15 cellular contexts compared by ENCODE assay signal in the genomic region with DNA sequence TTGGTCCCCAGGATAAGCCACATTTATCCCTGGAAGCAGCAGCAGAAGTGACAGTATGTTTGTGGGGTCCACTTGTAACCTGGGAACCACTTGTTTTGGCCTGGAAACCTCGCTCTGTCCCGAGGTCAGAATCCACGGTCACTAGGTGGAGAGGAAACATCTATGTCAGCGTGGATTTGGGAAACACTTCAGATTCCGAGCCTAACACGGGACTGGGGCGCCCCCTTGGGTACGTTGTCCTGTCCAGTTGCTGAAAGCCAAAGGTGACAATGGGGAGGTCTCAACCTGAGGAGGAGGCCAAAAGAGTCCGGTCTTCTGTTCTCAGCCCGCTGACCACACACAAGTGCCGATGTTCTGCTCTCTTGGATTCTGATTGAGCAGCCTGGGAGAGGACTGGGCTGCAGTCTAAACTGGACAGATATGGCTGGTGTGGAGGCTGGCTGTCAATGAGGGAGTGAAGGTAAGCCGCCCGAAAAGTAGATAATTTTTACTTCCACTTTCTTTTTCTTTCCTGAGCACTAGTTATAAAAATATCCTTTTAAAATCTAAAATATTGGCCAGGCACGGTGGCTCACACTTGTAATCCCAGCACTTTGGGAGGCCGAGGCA. TPM values are rescaled to one million over a fixed set of nuclear protein-coding genes. Genes with fewer than 3 reads are reported as not detected.
DNase-seq lines count a peak whose midpoint lies in the region; ATAC-seq and TF ChIP-seq lines count a peak whose summit lies in the region.
"Had no signal": no experiment of that assay in that cellular context is flagged by ENCODE, and none has a peak within 500 bp of the region (broad histone marks: within the 10 kb centered on the region; RNA-seq: fewer than 3 reads in every experiment).

No MANE protein-coding gene starts in this region.

- H3K4me1 ChIP-seq in osteoblast (ENCODE audit: insufficient read depth, low read length): no peaks in the 10 kb centered on the region

- no peaks in the 10 kb centered on the region for H3K9me3 Mint-ChIP-seq in activated CD8-positive, alpha-beta T cell treated with anti-CD3 and anti-CD28 coated beads for 36 hours
- H3K9me3 Mint-ChIP-seq: activated T-helper 2 cell treated with anti-CD3 and anti-CD28 coated beads, Interferon-gamma antibody, Interleukin-2, Interleukin-4, amounts not matched to agents 10 μg/mL and 5 μg/mL and 100 μg/mL, durations not matched to agents 14 hours and 24 hours and 36 hours; dendritic cell treated with granulocyte-macrophage colony-stimulating factor and Interleukin-4, amounts not matched to agents 40 ng/mL and 50 ng/mL, for 4 days; T-helper 2 cell treated with Interferon-gamma antibody and Interleukin-4, amounts not matched to agents 5 μg/mL and 100 μg/mL, for 36 hours had no signal

- DNase-seq in DMS53 (lab: John Stamatoyannopoulos, UW): peak; percentile 50
- DNase-seq in NCI-H146 (lab: John Stamatoyannopoulos, UW): peak; percentile 58
- peak in 3 of 10 donors; percentile 43 to 74 (median 54) for DNase-seq in dorsolateral prefrontal cortex
- DNase-seq in iPS-NIHi11 (ENCODE audit: low spot score): peak; percentile 42
- DNase-seq in T-helper 9 cell: no peak
- no peak for DNase-seq in HUDEP-2 (lab: John Stamatoyannopoulos, UW; ENCODE audit: unreplicated experiment in 76 of 76)
- DNase-seq in activated CD8-positive, alpha-beta T cell treated with anti-CD3 and anti-CD28 coated beads for 36 hours: no peak
- no peak for DNase-seq in osteoblast (ENCODE audit: insufficient read length, low spot score, missing footprints)
- DNase-seq: activated CD4-positive, alpha-beta memory T cell treated with anti-CD3 and anti-CD28 coated beads for 36 hours; NCI-H2029; NCI-H526 treated with DMSO at 0.1 percent for 48 hours had no signal

- no peak overlapping the region for H3K27ac ChIP-seq in dorsolateral prefrontal cortex
- H3K27ac ChIP-seq in osteoblast (ENCODE audit: low read depth, low read length): no peak overlapping the region

- no peak overlapping the region for H3K27ac Mint-ChIP-seq in activated CD8-positive, alpha-beta T cell treated with anti-CD3 and anti-CD28 coated beads for 36 hours
- H3K27ac Mint-ChIP-seq: activated CD4-positive, alpha-beta memory T cell treated with anti-CD3 and anti-CD28 coated beads for 36 hours; activated T-helper 2 cell treated with anti-CD3 and anti-CD28 coated beads, Interferon-gamma antibody, Interleukin-2, Interleukin-4, amounts not matched to agents 10 μg/mL and 5 μg/mL and 100 μg/mL, durations not matched to agents 14 hours and 24 hours and 36 hours; dendritic cell treated with granulocyte-macrophage colony-stimulating factor and Interleukin-4, amounts not matched to agents 40 ng/mL and 50 ng/mL, for 4 days; T-helper 2 cell treated with Interferon-gamma antibody and Interleukin-4, amounts not matched to agents 5 μg/mL and 100 μg/mL, for 36 hours had no signal

- intact Hi-C loops in dorsolateral prefrontal cortex (cut with DNase I): loop anchor here in 1 of 2 donors (1.0 kb wide), 1 partner anchor 36 kb away; no protein-coding TSS in a partner anchor
- intact Hi-C loops in activated CD8-positive, alpha-beta T cell treated with anti-CD3 and anti-CD28 coated beads for 36 hours (cut with micrococcal nuclease): no loop called here

- H3K36me3 Mint-ChIP-seq in activated CD8-positive, alpha-beta T cell treated with anti-CD3 and anti-CD28 coated beads for 36 hours (ENCODE audit: low read depth): no peaks in the 10 kb centered on the region
- H3K36me3 Mint-ChIP-seq: activated CD4-positive, alpha-beta memory T cell treated with anti-CD3 and anti-CD28 coated beads for 36 hours had no signal

- H3K27me3 Mint-ChIP-seq in activated CD8-positive, alpha-beta T cell treated with anti-CD3 and anti-CD28 coated beads for 36 hours: peaks cover 6% of the 10 kb centered on the region

- H3K4me3 ChIP-seq in dorsolateral prefrontal cortex (no peak overlapping the region), osteoblast (ENCODE audit: insufficient read depth, low read length) (no peak overlapping the region)

- POLR2A ChIA-PET in activated CD8-positive, alpha-beta T cell treated with anti-CD3 and anti-CD28 coated beads for 36 hours (lab: Charles Lee): no interaction called here

- ATAC-seq in activated CD8-positive, alpha-beta T cell treated with anti-CD3 and anti-CD28 coated beads for 36 hours: no peak

- no peaks in the 10 kb centered on the region for H3K79me2 ChIP-seq in osteoblast (ENCODE audit: insufficient read depth, low read length)

- no peaks in the 10 kb centered on the region for H3K4me1 Mint-ChIP-seq in activated CD8-positive, alpha-beta T cell treated with anti-CD3 and anti-CD28 coated beads for 36 hours (ENCODE audit: low read depth)

- CTCF ChIA-PET in activated CD8-positive, alpha-beta T cell treated with anti-CD3 and anti-CD28 coated beads for 36 hours (lab: Charles Lee): interaction anchor here (1.7 kb wide), 1 partner anchor 445 kb away, joined by 5 read pairs; no protein-coding TSS in a partner anchor

- H3K4me3 Mint-ChIP-seq in activated CD8-positive, alpha-beta T cell treated with anti-CD3 and anti-CD28 coated beads for 36 hours: no peak overlapping the region
- H3K4me3 Mint-ChIP-seq: activated CD4-positive, alpha-beta memory T cell treated with anti-CD3 and anti-CD28 coated beads for 36 hours; dendritic cell treated with granulocyte-macrophage colony-stimulating factor and Interleukin-4, amounts not matched to agents 40 ng/mL and 50 ng/mL, for 4 days; T-helper 2 cell treated with Interferon-gamma antibody and Interleukin-4, amounts not matched to agents 5 μg/mL and 100 μg/mL, for 36 hours had no signal

- H3K27me3 ChIP-seq in dorsolateral prefrontal cortex (peaks cover 0 to 8% (median 0%) of the 10 kb centered on the region in 45 donors), osteoblast (ENCODE audit: insufficient read depth, low read length) (no peaks in the 10 kb centered on the region)

- no peaks in the 10 kb centered on the region for H4K20me1 ChIP-seq in osteoblast (ENCODE audit: insufficient read depth, low read length)

- H3K9me3 ChIP-seq in osteoblast (ENCODE audit: low read depth, low read length): no peaks in the 10 kb centered on the region

- no peak overlapping the region for H3K4me2 ChIP-seq in osteoblast (ENCODE audit: insufficient read depth, low read length)

- H2AFZ ChIP-seq in osteoblast (ENCODE audit: low read length): no peak overlapping the region

- no peaks in the 10 kb centered on the region for H3K36me3 ChIP-seq in osteoblast (ENCODE audit: insufficient read depth, low read length)

- TF ChIP-seq CTCF in dorsolateral prefrontal cortex (IDR thresholded peaks at IDR 0.05 in 54 of 56, conservative IDR thresholded peaks at IDR 0.05 in 2 of 56; ENCODE audit: low read depth in 1 of 56, partially characterized antibody in 56 of 56) (peak in 46 of 56 donors; percentile 16 to 77 (median 46)), osteoblast (IDR thresholded peaks at IDR 0.05; ENCODE audit: extremely low read depth, low read depth, low read length) (no peak)
- TF ChIP-seq CTCF in activated CD8-positive, alpha-beta T cell treated with anti-CD3 and anti-CD28 coated beads for 36 hours (IDR thresholded peaks at IDR 0.05): no peak

RNA-seq across cellular contexts. Expression of gene ZFP57, which starts 4.9 kb away (rescaled TPM):
- under 1 TPM in 16 of 120 experiments, not detected in 104; 0.24 to 0.82 (median 0.47) TPM for total RNA-seq in dorsolateral prefrontal cortex
- total RNA-seq in activated CD8-positive, alpha-beta T cell treated with anti-CD3 and anti-CD28 coated beads for 36 hours: not detected
- 0.36 and 0.59 TPM in 2 replicates for total RNA-seq in osteoblast
- total RNA-seq: activated CD4-positive, alpha-beta memory T cell treated with anti-CD3 and anti-CD28 coated beads for 36 hours; mononuclear cell had no signal

RNA-seq across cellular contexts. Expression of gene MOG, which starts 28.9 kb away (rescaled TPM):
- total RNA-seq in dorsolateral prefrontal cortex (100 to 1,000 TPM in 93 of 120 experiments, 10 to 100 TPM in 27; 23.2 to 788 (median 170) TPM), osteoblast (not detected in 2 replicates)
- total RNA-seq in activated CD8-positive, alpha-beta T cell treated with anti-CD3 and anti-CD28 coated beads for 36 hours: not detected
- total RNA-seq: activated CD4-positive, alpha-beta memory T cell treated with anti-CD3 and anti-CD28 coated beads for 36 hours; activated T-helper 2 cell treated with anti-CD3 and anti-CD28 coated beads, Interferon-gamma antibody, Interleukin-2, Interleukin-4, amounts not matched to agents 10 μg/mL and 5 μg/mL and 100 μg/mL, durations not matched to agents 14 hours and 24 hours and 36 hours; mononuclear cell had no signal

RNA-seq across cellular contexts. Expression of gene HLA-F, which starts 37.4 kb away (rescaled TPM):
- total RNA-seq in dorsolateral prefrontal cortex: 10 to 100 TPM in 118 of 120 experiments, 1 to 10 TPM in 2; 9.3 to 64.7 (median 26.2) TPM
- total RNA-seq in activated CD8-positive, alpha-beta T cell treated with anti-CD3 and anti-CD28 coated beads for 36 hours: 100 to 1,000 TPM; 172 TPM
- 30.4 and 44.2 TPM in 2 replicates for total RNA-seq in osteoblast

RNA-seq across cellular contexts. Expression of gene GABBR1, which starts 52.8 kb away (rescaled TPM):
- total RNA-seq in dorsolateral prefrontal cortex: 100 to 1,000 TPM; 180 to 458 (median 348) TPM
- 10 to 100 TPM; 10.8 to 10.9 TPM for total RNA-seq in activated CD8-positive, alpha-beta T cell treated with anti-CD3 and anti-CD28 coated beads for 36 hours
- total RNA-seq in osteoblast: 7.6 and 10.9 TPM in 2 replicates

Comparison
In these comparisons a context has a peak if more than half of its experiments do, and no peak if none do; other contexts are left out.
1. DNase-seq: peak in DMS53 (single experiment), NCI-H146 (single experiment) and iPS-NIHi11 (single experiment); none in T-helper 9 cell (single experiment), HUDEP-2 (0 of 76), activated CD8-positive, alpha-beta T cell treated with anti-CD3 and anti-CD28 coated beads for 36 hours (single experiment) and osteoblast (single experiment).
2. CTCF ChIP-seq: peak in dorsolateral prefrontal cortex (46 of 56); none in activated CD8-positive, alpha-beta T cell treated with anti-CD3 and anti-CD28 coated beads for 36 hours (single experiment) and osteoblast (single experiment).
3. RNA of gene MOG, which starts 28.9 kb away (total RNA-seq): 23.2 to 788 TPM in dorsolateral prefrontal cortex; not detected in activated CD8-positive, alpha-beta T cell treated with anti-CD3 and anti-CD28 coated beads for 36 hours and not detected in osteoblast; every median in the first group is over 10 times any median in the second.